9 cellular contexts compared by ENCODE assay signal in the genomic region with DNA sequence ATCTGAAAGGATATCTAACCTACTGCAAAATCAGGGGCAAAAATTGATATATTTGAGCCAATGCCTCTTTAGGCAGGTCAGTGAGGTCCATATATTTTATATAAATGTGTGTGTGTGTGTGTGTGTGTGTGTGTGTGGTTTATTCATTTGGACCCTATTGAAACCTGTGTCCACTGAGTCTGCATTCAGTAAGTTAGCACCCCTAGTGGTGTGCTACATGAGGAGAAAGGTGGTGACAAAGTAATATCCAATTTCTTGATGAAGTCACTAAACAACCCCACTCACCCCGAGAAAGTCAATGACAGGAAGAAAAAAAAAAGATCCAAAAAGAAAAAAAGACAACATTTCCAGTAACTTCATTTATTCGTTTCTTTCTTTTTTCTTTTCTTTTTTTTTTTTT. TPM values are rescaled to one million over a fixed set of nuclear protein-coding genes. Genes with fewer than 3 reads are reported as not detected.
DNase-seq lines count a peak whose midpoint lies in the region; ATAC-seq and TF ChIP-seq lines count a peak whose summit lies in the region.
"Had no signal": no experiment of that assay in that cellular context is flagged by ENCODE, and none has a peak within 500 bp of the region (broad histone marks: within the 10 kb centered on the region; RNA-seq: fewer than 3 reads in every experiment).

No MANE protein-coding gene starts in this region.

- 42 to 47% methylated on average over 2 of the region's 2 CpGs for WGBS in sigmoid colon, 2 donors

- ATAC-seq in GM21717 (IDR thresholded peaks at IDR 0.05; ENCODE audit: unreplicated experiment) (no peak), left lobe of liver (no peak), GM19395 (IDR thresholded peaks at IDR 0.05; ENCODE audit: unreplicated experiment) (no peak)
- ATAC-seq: sciatic nerve had no signal

- no peaks in the 10 kb centered on the region for H3K9me3 ChIP-seq in sigmoid colon

- H3K27me3 ChIP-seq in sigmoid colon = no peaks in the 10 kb centered on the region

- no peak for TF ChIP-seq POLR2A in sigmoid colon (IDR thresholded peaks at IDR 0.05)

- TF ChIP-seq EP300 in sigmoid colon (IDR thresholded peaks at IDR 0.05) = no peak

- peaks cover 0 to 66% (median 53%) of the 10 kb centered on the region in 4 donors for H3K4me1 ChIP-seq in sigmoid colon

- no peaks in the 10 kb centered on the region for H3K36me3 ChIP-seq in sigmoid colon

- intact Hi-C loops in sigmoid colon (cut with DNase I) = loop anchor here (5.0 to 10.0 kb wide), 2 partner anchors 90 to 588 kb away; a partner anchor contains a TSS

- TF ChIP-seq CTCF in LNCAP (IDR thresholded peaks at IDR 0.05) (peak; percentile 48), choroid plexus epithelial cell (conservative IDR thresholded peaks at IDR 0.05; ENCODE audit: low read depth, low read length) (peak; percentile 63), sigmoid colon (IDR thresholded peaks at IDR 0.05) (peak in 3 of 4 experiments; percentile 11 to 16 (median 12))

- no peak overlapping the region for H3K4me3 ChIP-seq in choroid plexus epithelial cell (ENCODE audit: low read depth, low read length)
- H3K4me3 ChIP-seq in sigmoid colon = no peak overlapping the region

- no peak overlapping the region for H3K27ac ChIP-seq in sigmoid colon

- peak; percentile 11 for DNase-seq in NOMO-1 treated with DMSO at 0.1 percent for 48 hours (lab: John Stamatoyannopoulos, UW; ENCODE audit: unreplicated experiment)
- no peak for DNase-seq in NOMO-1 treated with dmso at 0.1 percent for 144 hours (lab: John Stamatoyannopoulos, UW; ENCODE audit: unreplicated experiment)
- DNase-seq in choroid plexus epithelial cell (ENCODE audit: low read depth) = peak; percentile 49
- DNase-seq in sigmoid colon = no peak
- no peak for DNase-seq in left lobe of liver (ENCODE audit: low spot score)

RNA-seq across cellular contexts. Expression of a gene that starts 4.1 kb away (rescaled TPM):
- total RNA-seq in sigmoid colon (10 to 100 TPM; 42.9 to 67.1 (median 49.4) TPM), left lobe of liver (21.9 TPM)
- 10 to 100 TPM; 14.4 to 19.9 (median 15.6) TPM for polyA plus RNA-seq in sigmoid colon

Comparison
In these comparisons a context has a peak if more than half of its experiments do, and no peak if none do; other contexts are left out.
1. DNase-seq: peak in NOMO-1 treated with DMSO at 0.1 percent for 48 hours (single experiment) and choroid plexus epithelial cell (single experiment); none in NOMO-1 treated with dmso at 0.1 percent for 144 hours (single experiment), sigmoid colon (single experiment) and left lobe of liver (single experiment).
2. CTCF ChIP-seq: peak in every context shown above with its lines; median percentile 63 in choroid plexus epithelial cell; 48 in LNCAP; 12 in sigmoid colon.